ENCODE assay signal across 1 cellular context in genomic region chr10:45454859-45455258, GRCh38.
TF ChIP-seq lines count a peak whose summit lies in the region.

No MANE protein-coding gene starts in this region.

TF ChIP-seq in WTC11, 78 proteins besides CTCF, POLR2A, EP300 and RAD21 (continued from another document):
- TF ChIP-seq HMGXB4 (CRISPR knock-in tag; IDR thresholded peaks at IDR 0.05) = no peak
- TF ChIP-seq ZNF532 (CRISPR knock-in tag; IDR thresholded peaks at IDR 0.05; ENCODE audit: borderline replicate concordance) = no peak
- TF ChIP-seq E2F1 (CRISPR knock-in tag; IDR thresholded peaks at IDR 0.05) = no peak
- no peak for TF ChIP-seq FOXP4 (CRISPR knock-in tag; IDR thresholded peaks at IDR 0.05)
- TF ChIP-seq CBFB (CRISPR knock-in tag; IDR thresholded peaks at IDR 0.05; ENCODE audit: low read depth) = no peak
- TF ChIP-seq SMAD3 (CRISPR knock-in tag; IDR thresholded peaks at IDR 0.05; ENCODE audit: borderline replicate concordance) = no peak
- TF ChIP-seq NR3C1 (CRISPR knock-in tag; conservative IDR thresholded peaks at IDR 0.05; ENCODE audit: low read depth) = no peak
- no peak for TF ChIP-seq TEAD1 (CRISPR knock-in tag; IDR thresholded peaks at IDR 0.05)
- TF ChIP-seq HMGA2 (CRISPR knock-in tag; IDR thresholded peaks at IDR 0.05) = no peak
